ENCODE assay signal across 11 cellular contexts in the genomic region with DNA sequence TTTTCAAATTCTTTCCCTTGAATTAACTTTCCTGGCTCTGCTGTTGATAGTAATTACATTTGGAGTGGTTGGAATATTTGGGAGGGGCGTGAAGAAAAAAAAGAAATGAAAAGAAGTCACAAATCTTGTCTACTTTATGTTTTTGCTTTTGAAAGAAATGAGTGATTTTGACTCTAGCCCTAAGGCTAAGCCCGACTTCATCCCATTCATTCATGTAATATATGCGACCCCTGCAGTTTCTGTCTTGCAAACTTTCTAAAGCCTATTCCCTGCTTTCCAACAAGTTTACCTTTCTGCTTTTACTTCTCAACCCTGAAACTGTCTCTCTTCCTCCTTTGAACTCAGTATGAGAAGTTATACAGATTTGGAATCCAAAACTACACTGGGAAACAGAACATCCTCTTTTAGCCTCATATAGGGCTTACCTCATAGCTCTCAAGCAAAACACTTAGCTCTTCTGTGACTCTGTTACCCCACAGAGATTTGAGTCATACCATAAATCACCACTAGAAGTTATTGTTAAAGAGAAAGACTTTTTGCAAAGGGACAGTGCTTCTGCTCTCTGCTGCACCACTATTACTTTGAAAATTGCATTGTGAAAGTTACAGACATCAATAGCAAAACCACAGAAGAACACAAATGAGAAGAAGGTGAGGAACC. TPM values are rescaled to one million over a fixed set of nuclear protein-coding genes. Genes with fewer than 3 reads are reported as not detected.
DNase-seq lines count a peak whose midpoint lies in the region; ATAC-seq, FAIRE-seq and TF ChIP-seq lines count a peak whose summit lies in the region.
"Had no signal": no experiment of that assay in that cellular context is flagged by ENCODE, and none has a peak within 500 bp of the region (broad histone marks: within the 10 kb centered on the region; RNA-seq: fewer than 3 reads in every experiment).

No MANE protein-coding gene starts in this region.

- no peak overlapping the region for H2BK120ac ChIP-seq in H9 (ENCODE audit: low read depth, low read length, poor library complexity, severe bottlenecking)

- TF ChIP-seq CTCF in AG09309 (IDR thresholded peaks at IDR 0.05; ENCODE audit: control insufficient read depth, insufficient read depth, low read depth, low read length, missing control alignments) = no peak
- TF ChIP-seq CTCF in H9 (conservative IDR thresholded peaks at IDR 0.05) = peak; percentile 33; the same call in 2 of the 3 replicates
- peak; percentile 23 for TF ChIP-seq CTCF in glutamatergic neuron (IDR thresholded peaks at IDR 0.05; ENCODE audit: partially characterized antibody, unreplicated experiment)
- no peak for TF ChIP-seq CTCF in testis (IDR thresholded peaks at IDR 0.05)

- no peak for FAIRE-seq in RCC 7860 (lab: Jason Lieb, UNC)

- H4K5ac ChIP-seq in H9 (ENCODE audit: insufficient read length, low read depth, low read length) = no peak overlapping the region

- ATAC-seq in GM21367 (IDR thresholded peaks at IDR 0.05; ENCODE audit: unreplicated experiment) = no peak

- H3K36me3 Mint-ChIP-seq in H9 (ENCODE audit: insufficient read depth in 1 of 3, low read depth in 3 of 3) (peaks cover 0 to 5% (median 2%) of the 10 kb centered on the region in 3 experiments; a peak in 2 of 7 replicates), glutamatergic neuron (ENCODE audit: unreplicated experiment) (no peaks in the 10 kb centered on the region)

- H4K91ac ChIP-seq in H9 (ENCODE audit: insufficient read length, low read depth, low read length) = no peak overlapping the region

- no peak overlapping the region for H2BK5ac ChIP-seq in H9 (ENCODE audit: insufficient read length, low read length)

- TF ChIP-seq POLR2A in testis (IDR thresholded peaks at IDR 0.05) = no peak

- H2AFZ ChIP-seq in H9 (ENCODE audit: low read length) = no peak overlapping the region

- DNase-seq in AG09309 (ENCODE audit: low read depth) (peak; percentile 33), H9 (no peak), SK-MEL-5 (ENCODE audit: low read depth, low spot score) (peak; percentile 60), glutamatergic neuron (no peak), HK-2 (ENCODE audit: unreplicated experiment) (no peak), RCC 7860 (ENCODE audit: low spot score) (no peak), testis (no peak)

- H3K27ac Mint-ChIP-seq in H9 (peak overlapping the region in 2 of 3 experiments; percentile 5 to 6; a peak in 3 of 7 replicates), glutamatergic neuron (ENCODE audit: unreplicated experiment) (no peak overlapping the region)

- H3K4me3 ChIP-seq in AG09309 (ENCODE audit: control insufficient read depth, low read depth, low read length) (no peak overlapping the region), testis (no peak overlapping the region)

- no CpG with 5 or more reads among the region's 3 CpGs for WGBS in H9 (ENCODE audit: extremely low coverage, insufficient read length, low lambda C conversion rate)
- 66% methylated on average over 3 of the region's 3 CpGs for WGBS in testis, 2 donors

- H2BK20ac ChIP-seq in H9 (ENCODE audit: low read depth, low read length, poor library complexity, severe bottlenecking) = no peak overlapping the region

- no peaks in the 10 kb centered on the region for H3K27me3 ChIP-seq in H9 (ENCODE audit: insufficient read depth, low read length)
- no peaks in the 10 kb centered on the region for H3K27me3 ChIP-seq in testis

- no peak overlapping the region for H2BK15ac ChIP-seq in H9 (ENCODE audit: low read depth, low read length)

- H3T11ph ChIP-seq in H9 (ENCODE audit: low read length) = no peak overlapping the region

- H3K27ac ChIP-seq in H9 (ENCODE audit: insufficient read length, low read depth, low read length) (no peak overlapping the region), testis (no peak overlapping the region)

- intact Hi-C loops in testis (cut with DNase I; ENCODE audit: low total_unique reads) = no loop called here

- no peak overlapping the region for H3K18ac ChIP-seq in H9 (ENCODE audit: insufficient read length, low read depth, low read length)

- H3K4me1 Mint-ChIP-seq in H9 (peaks cover 60 to 65% of the 10 kb centered on the region in 2 experiments), glutamatergic neuron (ENCODE audit: low read depth, unreplicated experiment) (no peaks in the 10 kb centered on the region)

- peak overlapping the region; percentile 63 to 76 for H3K4me3 Mint-ChIP-seq in H9
- no peak overlapping the region for H3K4me3 Mint-ChIP-seq in glutamatergic neuron (ENCODE audit: unreplicated experiment)

- H3K9me3 ChIP-seq in H9 (ENCODE audit: control insufficient read depth, low read depth, low read length) (no peaks in the 10 kb centered on the region), testis (no peaks in the 10 kb centered on the region)

- no peak overlapping the region for H4K8ac ChIP-seq in H9 (replicated peaks; ENCODE audit: insufficient read length, low read depth, low read length)

- H3K9me3 Mint-ChIP-seq in H9 (no peaks in the 10 kb centered on the region), glutamatergic neuron (ENCODE audit: unreplicated experiment) (no peaks in the 10 kb centered on the region)

- in situ Hi-C loops in SK-MEL-5 (cut with HindIII; ENCODE audit: low pct_unique_long_range_greater_than_20kb, low sequenced_read_pairs) = no loop called here

- H3K14ac ChIP-seq in H9 (ENCODE audit: insufficient read depth, low read length) = no peak overlapping the region

- peaks cover 24% of the 10 kb centered on the region for H3K4me1 ChIP-seq in H9 (ENCODE audit: insufficient read depth, low read length)
- no peaks in the 10 kb centered on the region for H3K4me1 ChIP-seq in testis

- no peaks in the 10 kb centered on the region for H4K20me1 ChIP-seq in H9 (ENCODE audit: control insufficient read depth, insufficient read depth, insufficient read length)

- no peak overlapping the region for H3K9ac ChIP-seq in H9 (ENCODE audit: extremely low read depth, insufficient read length, low read length)

- H3K27me3 Mint-ChIP-seq in H9 (ENCODE audit: low read depth) (no peaks in the 10 kb centered on the region), glutamatergic neuron (ENCODE audit: unreplicated experiment) (no peaks in the 10 kb centered on the region)

- H2BK12ac ChIP-seq in H9 (ENCODE audit: insufficient read length, low read depth, low read length) = no peak overlapping the region

- no peaks in the 10 kb centered on the region for H3K79me2 ChIP-seq in H9 (ENCODE audit: insufficient read depth, low read length)

- H3K23me2 ChIP-seq in H9 (ENCODE audit: insufficient read length, low read depth, low read length, poor library complexity, severe bottlenecking) = peaks cover 4% of the 10 kb centered on the region

- H3K4ac ChIP-seq in H9 (ENCODE audit: low read depth, low read length) = no peak overlapping the region

- no peak overlapping the region for H3K56ac ChIP-seq in H9 (ENCODE audit: insufficient read length, low read depth, low read length)

- no peaks in the 10 kb centered on the region for H3K79me1 ChIP-seq in H9 (ENCODE audit: insufficient read depth, low read depth, low read length, poor library complexity, severe bottlenecking)

- no peak overlapping the region for H2AK5ac ChIP-seq in H9 (ENCODE audit: insufficient read length, low read length)

- no peak overlapping the region for H3K23ac ChIP-seq in H9 (ENCODE audit: insufficient read length, low read depth, low read length)

- H3K36me3 ChIP-seq in testis (ENCODE audit: low read depth, missing control alignments) = no peaks in the 10 kb centered on the region

- H3K4me2 ChIP-seq in H9 (ENCODE audit: insufficient read depth, insufficient read length, low read length) = peak overlapping the region; percentile 90

RNA-seq across cellular contexts. Expression of gene CFAP95, which starts 1.6 kb away (rescaled TPM):
- total RNA-seq in H9 (2021) (41.1 and 42.6 TPM in 2 replicates), glutamatergic neuron (ENCODE audit: unreplicated experiment) (not detected), testis (10 to 100 TPM in 1 of 2 donors, 1 to 10 TPM in 1; 4.7 to 10.3 TPM)
- total RNA-seq in SK-MEL-5 (2014; rRNA removed; shearing (Covaris generic)) = not detected in 2 replicates
- polyA plus RNA-seq in SK-MEL-5 (2015; cell fraction: cytosol; rRNA removed) = not detected in 2 replicates
- polyA plus RNA-seq in SK-MEL-5 (2015; cell fraction: nucleus; rRNA removed) = not detected in 2 replicates
- 41.1 TPM for polyA plus RNA-seq in testis (ENCODE audit: insufficient read depth, low read depth, low replicate concordance)
- total RNA-seq: skeletal muscle tissue; T-helper 1 cell treated with Interleukin-12 subunit alpha and Interleukin-12 subunit beta and Interleukin-4 antibody, amounts not matched to agents 30 ng/mL and 1 ng/mL, for 36 hours; urinary bladder had no signal
- polyA plus RNA-seq: urinary bladder had no signal

Comparison
In these comparisons a context has a peak if more than half of its experiments do, and no peak if none do; other contexts are left out.
1. DNase-seq: peak in AG09309 (single experiment) and SK-MEL-5 (single experiment); none in H9 (single experiment), glutamatergic neuron (single experiment), HK-2 (single experiment), RCC 7860 (single experiment) and testis (single experiment).
2. CTCF ChIP-seq: peak in H9 (single experiment) and glutamatergic neuron (single experiment); none in AG09309 (single experiment) and testis (0 of 3).